Comparison of ENCODE assay signal across 1 cellular context in genomic region chr22:12584874-12585273, GRCh38.
DNase-seq lines count a peak whose midpoint lies in the region.
"Not testable (repeated sequence)": the region's sequence is repeated elsewhere in the genome, so short reads cannot be mapped to it uniquely, and the experiment has no call there.

No MANE protein-coding gene starts in this region.

- intact Hi-C loops in cardiac septum (cut with DNase I), result not testable (repeated sequence)

- peak; percentile 63 for DNase-seq in cardiac septum (ENCODE audit: low spot score)
